Comparison of ENCODE assay signal across 11 cellular contexts in the genomic region with DNA sequence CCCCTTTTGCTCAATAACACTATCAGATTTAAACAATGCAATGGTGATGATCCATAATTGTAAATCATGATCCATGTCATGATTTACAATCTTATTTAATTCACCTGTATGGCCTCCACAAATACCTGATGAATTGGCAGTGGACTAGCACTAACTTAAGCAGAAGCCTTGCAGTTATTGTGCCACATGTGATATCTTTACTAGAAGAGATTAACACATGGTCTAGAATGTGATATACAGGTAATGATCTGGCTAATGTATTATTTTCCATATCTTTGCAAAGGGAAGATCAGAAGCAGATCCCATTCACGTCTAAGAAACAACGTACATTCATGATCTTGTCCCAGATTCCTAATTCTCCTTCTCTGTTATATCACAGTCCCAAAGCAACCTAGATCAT.
"Had no signal": no experiment of that assay in that cellular context is flagged by ENCODE, and none has a peak within 500 bp of the region (broad histone marks: within the 10 kb centered on the region; RNA-seq: fewer than 3 reads in every experiment).

No MANE protein-coding gene starts in this region.

- H3K27ac ChIP-seq: GM23248 had no signal

- H3K4me3 ChIP-seq: GM23248, GM23338, HAP-1 had no signal

- H3K9ac ChIP-seq: GM23248 had no signal

- H3K4me1 ChIP-seq: HAP-1 had no signal

- ATAC-seq: GM23338, HCT116 had no signal

- DNase-seq: GM23248, GOT3, H7, H9, HCEC 1CT, HFFc6 had no signal

- H2AFZ ChIP-seq: GM23248, GM23338 had no signal

- H3K4me2 ChIP-seq: GM23338 had no signal

- H3K36me3 ChIP-seq: HAP-1 had no signal

- FAIRE-seq: H1, H54 had no signal
